Comparison of ENCODE assay signal across 10 cellular contexts in genomic region chr3:31288641-31289100, GRCh38.
DNase-seq lines count a peak whose midpoint lies in the region; ATAC-seq and TF ChIP-seq lines count a peak whose summit lies in the region.
"Had no signal": no experiment of that assay in that cellular context is flagged by ENCODE, and none has a peak within 500 bp of the region (broad histone marks: within the 10 kb centered on the region; RNA-seq: fewer than 3 reads in every experiment).

No MANE protein-coding gene starts in this region.

- no peaks in the 10 kb centered on the region for H3K9me3 ChIP-seq in stomach
- H3K9me3 ChIP-seq: thoracic aorta had no signal

- no peak overlapping the region for H3K27ac Mint-ChIP-seq in activated naive CD8-positive, alpha-beta T cell treated with anti-CD3 and anti-CD28 coated beads, Interleukin-2, amount 10 ng/mL, durations not matched to agents 7 days and 5 days
- H3K27ac Mint-ChIP-seq: CD8-positive, alpha-beta T cell had no signal

- peak; percentile 56 for ATAC-seq in activated naive CD8-positive, alpha-beta T cell treated with anti-CD3 and anti-CD28 coated beads, Interleukin-2, amount 10 ng/mL, durations not matched to agents 7 days and 5 days (ENCODE audit: low read depth)
- ATAC-seq in GM21576 (IDR thresholded peaks at IDR 0.05; ENCODE audit: unreplicated experiment) (no peak), GM18517 (IDR thresholded peaks at IDR 0.05; ENCODE audit: unreplicated experiment) (no peak)
- ATAC-seq: CD8-positive, alpha-beta T cell had no signal

- intact Hi-C loops in stomach (cut with DNase I; ENCODE audit: low total_unique reads) = no loop called here

- H3K9me3 Mint-ChIP-seq in activated naive CD8-positive, alpha-beta T cell treated with anti-CD3 and anti-CD28 coated beads, Interleukin-2, amount 10 ng/mL, durations not matched to agents 7 days and 5 days = peaks cover 4% of the 10 kb centered on the region
- H3K9me3 Mint-ChIP-seq: CD8-positive, alpha-beta T cell had no signal

- WGBS in stomach, 5 donors = 14 to 37% (median 22%) methylated on average over 8 of the region's 8 CpGs

- peaks cover 0 to 16% (median 10%) of the 10 kb centered on the region in 4 donors for H3K4me1 ChIP-seq in stomach

- POLR2A ChIA-PET in activated naive CD8-positive, alpha-beta T cell treated with anti-CD3 and anti-CD28 coated beads, Interleukin-2, amount 10 ng/mL, durations not matched to agents 7 days and 5 days (lab: Charles Lee) = interaction anchor here (0.6 kb wide), 1 partner anchor 257 kb away, joined by 3 read pairs; no protein-coding TSS in a partner anchor

- TF ChIP-seq CTCF in stomach (IDR thresholded peaks at IDR 0.05) = no peak

- no peaks in the 10 kb centered on the region for H3K27me3 ChIP-seq in stomach

- H3K4me1 Mint-ChIP-seq in activated naive CD8-positive, alpha-beta T cell treated with anti-CD3 and anti-CD28 coated beads, Interleukin-2, amount 10 ng/mL, durations not matched to agents 7 days and 5 days = peaks cover 13% of the 10 kb centered on the region

- no peak for TF ChIP-seq EP300 in stomach (IDR thresholded peaks at IDR 0.05)

- H3K36me3 ChIP-seq in stomach = no peaks in the 10 kb centered on the region
- H3K36me3 ChIP-seq: thoracic aorta had no signal

- H3K36me3 Mint-ChIP-seq in activated naive CD8-positive, alpha-beta T cell treated with anti-CD3 and anti-CD28 coated beads, Interleukin-2, amount 10 ng/mL, durations not matched to agents 7 days and 5 days = peaks cover 3% of the 10 kb centered on the region
- H3K36me3 Mint-ChIP-seq: CD8-positive, alpha-beta T cell had no signal

- H3K27me3 Mint-ChIP-seq in activated naive CD8-positive, alpha-beta T cell treated with anti-CD3 and anti-CD28 coated beads, Interleukin-2, amount 10 ng/mL, durations not matched to agents 7 days and 5 days = no peaks in the 10 kb centered on the region

- H3K4me3 ChIP-seq in stomach = no peak overlapping the region
- H3K4me3 ChIP-seq: thoracic aorta had no signal

- H3K4me3 Mint-ChIP-seq in activated naive CD8-positive, alpha-beta T cell treated with anti-CD3 and anti-CD28 coated beads, Interleukin-2, amount 10 ng/mL, durations not matched to agents 7 days and 5 days = peak overlapping the region; percentile 8
- H3K4me3 Mint-ChIP-seq: CD8-positive, alpha-beta T cell had no signal

- no peak for TF ChIP-seq POLR2A in stomach (IDR thresholded peaks at IDR 0.05)

- H3K27ac ChIP-seq in stomach = no peak overlapping the region
- H3K27ac ChIP-seq: thoracic aorta had no signal

- DNase-seq in stimulated activated naive CD4-positive, alpha-beta T cell treated with Interleukin-2 at 50 U/mL for 16 hours (lab: John Stamatoyannopoulos, UW) = peak; percentile 14
- no peak for DNase-seq in stimulated activated naive CD4-positive, alpha-beta T cell (lab: John Stamatoyannopoulos, UW)
- DNase-seq in activated naive CD8-positive, alpha-beta T cell treated with anti-CD3 and anti-CD28 coated beads, Interleukin-2, amount 10 ng/mL, durations not matched to agents 7 days and 5 days = peak; percentile 34
- peak; percentile 66 for DNase-seq in kidney glomerular epithelial cell (lab: John Stamatoyannopoulos, UW)
- peak; percentile 37 for DNase-seq in stomach
- DNase-seq in effector CD8-positive, alpha-beta T cell (lab: John Stamatoyannopoulos, UW) = no peak

Comparison
In these comparisons a context has a peak if more than half of its experiments do, and no peak if none do; other contexts are left out.
1. DNase-seq: peak in stimulated activated naive CD4-positive, alpha-beta T cell treated with Interleukin-2 at 50 U/mL for 16 hours (single experiment), activated naive CD8-positive, alpha-beta T cell treated with anti-CD3 and anti-CD28 coated beads, Interleukin-2, amount 10 ng/mL, durations not matched to agents 7 days and 5 days (single experiment), kidney glomerular epithelial cell (single experiment) and stomach (single experiment); none in stimulated activated naive CD4-positive, alpha-beta T cell (0 of 6) and effector CD8-positive, alpha-beta T cell (single experiment).